ENCODE assay signal across 9 cellular contexts in the genomic region with DNA sequence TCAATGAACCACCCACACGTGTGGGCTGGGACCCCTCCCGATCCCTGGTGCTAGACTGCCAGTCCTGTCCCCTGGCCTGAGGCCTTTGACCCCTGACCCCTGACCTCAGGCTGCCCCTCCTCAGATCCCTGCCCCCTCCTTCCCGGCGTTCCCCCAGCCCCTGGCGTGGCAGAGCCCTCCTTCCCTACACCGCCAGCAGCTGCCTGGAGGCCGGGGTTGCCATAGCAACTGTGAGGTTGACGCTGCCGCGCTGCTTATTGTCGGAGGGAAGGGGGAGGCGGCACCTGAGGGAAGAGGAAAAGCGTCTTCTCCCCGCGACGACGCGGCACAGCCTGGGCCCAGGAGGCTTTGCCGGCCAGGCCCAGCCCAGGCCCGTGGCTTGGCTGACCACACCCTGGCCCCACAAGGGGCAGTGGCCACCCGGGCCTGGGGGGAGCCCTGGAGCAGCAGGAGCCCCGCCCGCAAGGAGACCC. TPM values are rescaled to one million over a fixed set of nuclear protein-coding genes. Genes with fewer than 3 reads are reported as not detected.
A peak's percentile ranks its signal among the peaks of the same experiment; 100 is the strongest.
DNase-seq lines count a peak whose midpoint lies in the region; ATAC-seq and TF ChIP-seq lines count a peak whose summit lies in the region.
"Had no signal": no experiment of that assay in that cellular context is flagged by ENCODE, and none has a peak within 500 bp of the region (broad histone marks: within the 10 kb centered on the region; RNA-seq: fewer than 3 reads in every experiment).

No MANE protein-coding gene starts in this region.

- no peak overlapping the region for H3K27ac ChIP-seq in sigmoid colon
- no peak overlapping the region for H3K27ac ChIP-seq in vagina

- ATAC-seq in SK-N-SH treated with all-trans-retinoic acid at 6 μM for 48 hours = peak; percentile 37; the same call in 2 of the 3 replicates

- CTCF ChIA-PET in activated naive CD4-positive, alpha-beta T cell treated with anti-CD3 and anti-CD28 coated beads, Interleukin-2, amount 10 ng/mL, durations not matched to agents 7 days and 5 days (lab: Charles Lee) = no interaction called here

- H3K4me1 Mint-ChIP-seq in activated naive CD4-positive, alpha-beta T cell treated with anti-CD3 and anti-CD28 coated beads, Interleukin-2, amount 10 ng/mL, durations not matched to agents 7 days and 5 days = peaks cover 19% of the 10 kb centered on the region

- H3K27me3 Mint-ChIP-seq in activated naive CD4-positive, alpha-beta T cell treated with anti-CD3 and anti-CD28 coated beads, Interleukin-2, amount 10 ng/mL, durations not matched to agents 7 days and 5 days = peaks cover 8% of the 10 kb centered on the region

- H3K9me3 Mint-ChIP-seq in activated naive CD4-positive, alpha-beta T cell treated with anti-CD3 and anti-CD28 coated beads, Interleukin-2, amount 10 ng/mL, durations not matched to agents 7 days and 5 days = no peaks in the 10 kb centered on the region

- no peak overlapping the region for H3K4me3 Mint-ChIP-seq in activated naive CD4-positive, alpha-beta T cell treated with anti-CD3 and anti-CD28 coated beads, Interleukin-2, amount 10 ng/mL, durations not matched to agents 7 days and 5 days

- no peaks in the 10 kb centered on the region for H3K27me3 ChIP-seq in sigmoid colon
- no peaks in the 10 kb centered on the region for H3K27me3 ChIP-seq in vagina

- intact Hi-C loops in sigmoid colon (cut with DNase I) = no loop called here
- intact Hi-C loops in vagina (cut with DNase I) = no loop called here

- H3K9me3 ChIP-seq in sigmoid colon (no peaks in the 10 kb centered on the region), vagina (no peaks in the 10 kb centered on the region)

- H3K4me3 ChIP-seq in sigmoid colon (no peak overlapping the region), vagina (no peak overlapping the region)

- TF ChIP-seq EP300 in sigmoid colon (IDR thresholded peaks at IDR 0.05) = no peak

- H3K4me1 ChIP-seq in sigmoid colon (peaks cover 0 to 9% (median 3%) of the 10 kb centered on the region in 4 donors), vagina (peaks cover 4% of the 10 kb centered on the region)

- H3K27ac Mint-ChIP-seq in activated naive CD4-positive, alpha-beta T cell treated with anti-CD3 and anti-CD28 coated beads, Interleukin-2, amount 10 ng/mL, durations not matched to agents 7 days and 5 days = no peak overlapping the region

- TF ChIP-seq POLR2A in sigmoid colon (IDR thresholded peaks at IDR 0.05) (no peak), vagina (IDR thresholded peaks at IDR 0.05) (no peak)

- DNase-seq in NCI-H128 (lab: John Stamatoyannopoulos, UW; ENCODE audit: unreplicated experiment) = peak; percentile 42
- DNase-seq in hippocampal formation (lab: John Stamatoyannopoulos, UW) = peak; percentile 19 to 24
- peak; percentile 74 for DNase-seq in sigmoid colon
- no peak for DNase-seq in activated naive CD4-positive, alpha-beta T cell treated with anti-CD3 and anti-CD28 coated beads, Interleukin-2, amount 10 ng/mL, durations not matched to agents 7 days and 5 days
- no peak for DNase-seq in vagina (ENCODE audit: extremely low spot score in 2 of 2)
- no peak for DNase-seq in activated CD4-positive, CD25-positive, alpha-beta regulatory T cell treated with anti-CD3 and anti-CD28 coated beads, Interleukin-2, amount 50 U/mL, for 72 hours
- DNase-seq in activated CD4-positive, alpha-beta T cell treated with anti-CD3 and anti-CD28 coated beads, Interleukin-2, amount 50 U/mL, for 48 hours = no peak

- 23 to 58% methylated on average over 23 of the region's 23 CpGs for WGBS in sigmoid colon, 2 donors

- no peaks in the 10 kb centered on the region for H3K36me3 Mint-ChIP-seq in activated naive CD4-positive, alpha-beta T cell treated with anti-CD3 and anti-CD28 coated beads, Interleukin-2, amount 10 ng/mL, durations not matched to agents 7 days and 5 days

- H3K36me3 ChIP-seq in sigmoid colon (peaks cover 0 to 8% (median 0%) of the 10 kb centered on the region in 4 donors), vagina (peaks cover 0 to 6% of the 10 kb centered on the region in 2 donors)

- TF ChIP-seq CTCF in sigmoid colon (IDR thresholded peaks at IDR 0.05) = no peak
- no peak for TF ChIP-seq CTCF in vagina (IDR thresholded peaks at IDR 0.05)

TF ChIP-seq in SK-N-SH treated with all-trans-retinoic acid at 6 μM for 48 hours, 23 proteins besides CTCF, POLR2A, EP300 and RAD21:
- TF ChIP-seq ARNTL (CRISPR knock-in tag; IDR thresholded peaks at IDR 0.05; ENCODE audit: borderline replicate concordance, low read depth) (no peak), BACH2 (CRISPR knock-in tag; IDR thresholded peaks at IDR 0.05; ENCODE audit: borderline replicate concordance) (no peak), ZC3H10 (CRISPR knock-in tag; IDR thresholded peaks at IDR 0.05) (no peak), RARB (CRISPR knock-in tag; IDR thresholded peaks at IDR 0.05) (no peak), OSR1 (CRISPR knock-in tag; IDR thresholded peaks at IDR 0.05) (no peak), ZFP30 (CRISPR knock-in tag; IDR thresholded peaks at IDR 0.05) (no peak), ZNF565 (CRISPR knock-in tag; conservative IDR thresholded peaks at IDR 0.05; ENCODE audit: low read depth) (no peak), ZNF70 (CRISPR knock-in tag; IDR thresholded peaks at IDR 0.05) (no peak), SNAI2 (CRISPR knock-in tag; IDR thresholded peaks at IDR 0.05) (no peak), ESRRG (CRISPR knock-in tag; IDR thresholded peaks at IDR 0.05) (no peak), TOX (CRISPR knock-in tag; IDR thresholded peaks at IDR 0.05; ENCODE audit: borderline replicate concordance) (no peak), ZNF8 (CRISPR knock-in tag; IDR thresholded peaks at IDR 0.05) (no peak), CSDC2 (CRISPR knock-in tag; IDR thresholded peaks at IDR 0.05) (no peak), ZFP3 (CRISPR knock-in tag; IDR thresholded peaks at IDR 0.05) (no peak)
- TF ChIP-seq, protein P1, sequence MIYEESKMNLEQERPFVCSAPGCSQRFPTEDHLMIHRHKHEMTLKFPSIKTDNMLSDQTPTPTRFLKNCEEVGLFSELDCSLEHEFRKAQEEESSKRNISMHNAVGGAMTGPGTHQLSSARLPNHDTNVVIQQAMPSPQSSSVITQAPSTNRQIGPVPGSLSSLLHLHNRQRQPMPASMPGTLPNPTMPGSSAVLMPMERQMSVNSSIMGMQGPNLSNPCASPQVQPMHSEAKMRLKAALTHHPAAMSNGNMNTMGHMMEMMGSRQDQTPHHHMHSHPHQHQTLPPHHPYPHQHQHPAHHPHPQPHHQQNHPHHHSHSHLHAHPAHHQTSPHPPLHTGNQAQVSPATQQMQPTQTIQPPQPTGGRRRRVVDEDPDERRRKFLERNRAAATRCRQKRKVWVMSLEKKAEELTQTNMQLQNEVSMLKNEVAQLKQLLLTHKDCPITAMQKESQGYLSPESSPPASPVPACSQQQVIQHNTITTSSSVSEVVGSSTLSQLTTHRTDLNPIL (CRISPR knock-in tag; IDR thresholded peaks at IDR 0.05; ENCODE audit: low read depth) = no peak
- TF ChIP-seq, protein P2, sequence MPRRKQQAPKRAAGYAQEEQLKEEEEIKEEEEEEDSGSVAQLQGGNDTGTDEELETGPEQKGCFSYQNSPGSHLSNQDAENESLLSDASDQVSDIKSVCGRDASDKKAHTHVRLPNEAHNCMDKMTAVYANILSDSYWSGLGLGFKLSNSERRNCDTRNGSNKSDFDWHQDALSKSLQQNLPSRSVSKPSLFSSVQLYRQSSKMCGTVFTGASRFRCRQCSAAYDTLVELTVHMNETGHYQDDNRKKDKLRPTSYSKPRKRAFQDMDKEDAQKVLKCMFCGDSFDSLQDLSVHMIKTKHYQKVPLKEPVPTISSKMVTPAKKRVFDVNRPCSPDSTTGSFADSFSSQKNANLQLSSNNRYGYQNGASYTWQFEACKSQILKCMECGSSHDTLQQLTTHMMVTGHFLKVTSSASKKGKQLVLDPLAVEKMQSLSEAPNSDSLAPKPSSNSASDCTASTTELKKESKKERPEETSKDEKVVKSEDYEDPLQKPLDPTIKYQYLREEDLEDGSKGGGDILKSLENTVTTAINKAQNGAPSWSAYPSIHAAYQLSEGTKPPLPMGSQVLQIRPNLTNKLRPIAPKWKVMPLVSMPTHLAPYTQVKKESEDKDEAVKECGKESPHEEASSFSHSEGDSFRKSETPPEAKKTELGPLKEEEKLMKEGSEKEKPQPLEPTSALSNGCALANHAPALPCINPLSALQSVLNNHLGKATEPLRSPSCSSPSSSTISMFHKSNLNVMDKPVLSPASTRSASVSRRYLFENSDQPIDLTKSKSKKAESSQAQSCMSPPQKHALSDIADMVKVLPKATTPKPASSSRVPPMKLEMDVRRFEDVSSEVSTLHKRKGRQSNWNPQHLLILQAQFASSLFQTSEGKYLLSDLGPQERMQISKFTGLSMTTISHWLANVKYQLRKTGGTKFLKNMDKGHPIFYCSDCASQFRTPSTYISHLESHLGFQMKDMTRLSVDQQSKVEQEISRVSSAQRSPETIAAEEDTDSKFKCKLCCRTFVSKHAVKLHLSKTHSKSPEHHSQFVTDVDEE (CRISPR knock-in tag; IDR thresholded peaks at IDR 0.05) = no peak
- TF ChIP-seq, protein P3, sequence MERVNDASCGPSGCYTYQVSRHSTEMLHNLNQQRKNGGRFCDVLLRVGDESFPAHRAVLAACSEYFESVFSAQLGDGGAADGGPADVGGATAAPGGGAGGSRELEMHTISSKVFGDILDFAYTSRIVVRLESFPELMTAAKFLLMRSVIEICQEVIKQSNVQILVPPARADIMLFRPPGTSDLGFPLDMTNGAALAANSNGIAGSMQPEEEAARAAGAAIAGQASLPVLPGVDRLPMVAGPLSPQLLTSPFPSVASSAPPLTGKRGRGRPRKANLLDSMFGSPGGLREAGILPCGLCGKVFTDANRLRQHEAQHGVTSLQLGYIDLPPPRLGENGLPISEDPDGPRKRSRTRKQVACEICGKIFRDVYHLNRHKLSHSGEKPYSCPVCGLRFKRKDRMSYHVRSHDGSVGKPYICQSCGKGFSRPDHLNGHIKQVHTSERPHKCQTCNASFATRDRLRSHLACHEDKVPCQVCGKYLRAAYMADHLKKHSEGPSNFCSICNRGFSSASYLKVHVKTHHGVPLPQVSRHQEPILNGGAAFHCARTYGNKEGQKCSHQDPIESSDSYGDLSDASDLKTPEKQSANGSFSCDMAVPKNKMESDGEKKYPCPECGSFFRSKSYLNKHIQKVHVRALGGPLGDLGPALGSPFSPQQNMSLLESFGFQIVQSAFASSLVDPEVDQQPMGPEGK (CRISPR knock-in tag; IDR thresholded peaks at IDR 0.05; ENCODE audit: borderline replicate concordance) = no peak

RNA-seq across cellular contexts. Expression of a gene that starts 32.6 kb away (rescaled TPM):
- total RNA-seq in sigmoid colon = 10 to 100 TPM in 1 of 4 donors, 1 to 10 TPM in 3; 2.5 to 14.4 (median 3.7) TPM
- 1 to 10 TPM in 1 of 3 donors, under 1 TPM in 2; 0.23 to 6.6 (median 0.60) TPM for polyA plus RNA-seq in sigmoid colon
- total RNA-seq in vagina = 20.4 TPM
- total RNA-seq: T-helper 1 cell treated with Interleukin-12 subunit alpha and Interleukin-12 subunit beta and Interleukin-4 antibody, amounts not matched to agents 30 ng/mL and 1 ng/mL, for 36 hours had no signal

RNA-seq across cellular contexts. Expression of a gene that starts 32.7 kb away (rescaled TPM):
- under 1 TPM in 1 of 4 donors, not detected in 3; 0.68 TPM for total RNA-seq in sigmoid colon
- polyA plus RNA-seq in sigmoid colon = under 1 TPM in 1 of 3 donors, not detected in 2; 0.06 TPM
- total RNA-seq in vagina = not detected
- total RNA-seq: T-helper 1 cell treated with Interleukin-12 subunit alpha and Interleukin-12 subunit beta and Interleukin-4 antibody, amounts not matched to agents 30 ng/mL and 1 ng/mL, for 36 hours had no signal

Comparison
In these comparisons a context has a peak if more than half of its experiments do, and no peak if none do; other contexts are left out.
1. DNase-seq: peak in NCI-H128 (single experiment), hippocampal formation (2 of 2) and sigmoid colon (single experiment); none in activated naive CD4-positive, alpha-beta T cell treated with anti-CD3 and anti-CD28 coated beads, Interleukin-2, amount 10 ng/mL, durations not matched to agents 7 days and 5 days (single experiment), vagina (0 of 2), activated CD4-positive, CD25-positive, alpha-beta regulatory T cell treated with anti-CD3 and anti-CD28 coated beads, Interleukin-2, amount 50 U/mL, for 72 hours (single experiment) and activated CD4-positive, alpha-beta T cell treated with anti-CD3 and anti-CD28 coated beads, Interleukin-2, amount 50 U/mL, for 48 hours (0 of 2).